Comparison of ENCODE assay signal across 1 cellular context in the genomic region with DNA sequence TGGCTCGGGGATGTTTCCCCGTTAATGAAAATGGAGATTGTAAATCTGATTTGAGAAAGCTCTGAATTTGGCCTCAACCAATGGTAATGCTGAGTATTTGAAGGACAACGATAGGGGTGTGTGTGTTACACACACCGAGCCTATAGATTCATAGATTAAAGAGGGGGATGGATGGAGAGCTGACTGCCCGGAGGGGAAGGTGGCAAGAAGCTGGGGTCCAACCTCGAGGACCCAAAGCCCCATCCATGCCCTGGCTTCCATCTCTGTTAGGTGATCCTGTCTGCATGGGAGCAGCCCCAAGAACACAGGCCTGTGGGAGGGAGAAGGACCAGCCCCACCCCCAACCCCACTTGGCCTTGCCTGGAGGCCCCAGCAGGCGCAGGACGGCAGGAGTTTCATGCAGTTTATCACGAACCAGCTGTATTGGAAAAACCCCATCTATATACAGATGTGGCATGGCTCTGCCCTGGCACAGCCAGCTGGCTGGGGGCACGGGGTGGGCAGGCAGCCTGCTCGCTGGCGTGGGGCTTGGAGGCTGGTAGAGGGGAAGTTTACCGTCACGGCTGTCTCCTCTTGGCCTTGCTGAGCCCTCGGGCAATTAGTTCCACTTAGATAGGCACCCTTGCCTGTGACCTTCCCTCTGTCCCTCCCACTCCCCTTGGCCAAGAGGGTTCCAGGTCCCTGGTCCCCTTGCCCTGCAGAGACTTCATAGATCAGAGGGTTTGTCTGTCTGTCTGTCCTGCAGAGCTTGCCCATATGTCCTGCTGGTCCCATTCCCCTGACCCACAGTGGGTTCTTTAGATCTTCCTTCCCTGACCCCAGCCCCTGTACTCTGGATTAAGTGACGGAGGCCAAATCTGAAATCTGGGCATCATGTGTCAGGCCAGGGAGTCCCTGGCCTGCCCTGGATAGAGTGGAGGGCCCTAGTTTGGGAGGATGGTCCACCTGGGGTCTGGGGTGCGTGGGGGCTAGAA.
TF ChIP-seq lines count a peak whose summit lies in the region.

No MANE protein-coding gene starts in this region.

TF ChIP-seq in GM12878, 131 proteins besides CTCF, POLR2A, EP300 and RAD21:
- TF ChIP-seq RAD51 (IDR thresholded peaks at IDR 0.05) (peak; percentile 25; the same call in 1 of the 2 replicates), YY1 (IDR thresholded peaks at IDR 0.05; ENCODE audit: low read depth, low read length) (no peak), MEF2A (IDR thresholded peaks at IDR 0.05; ENCODE audit: insufficient read depth, low read depth, low read length) (0 out of 2 replicates have a peak, but pooled peaks have one; percentile 5), IKZF1 (conservative IDR thresholded peaks at IDR 0.05) (peak; percentile 11; the same call in 1 of the 2 replicates), NR2F1 (conservative IDR thresholded peaks at IDR 0.05) (peak; percentile 39; the same call in 1 of the 2 replicates), HDAC2 (IDR thresholded peaks at IDR 0.05) (no peak)
- TF ChIP-seq, protein P1, sequence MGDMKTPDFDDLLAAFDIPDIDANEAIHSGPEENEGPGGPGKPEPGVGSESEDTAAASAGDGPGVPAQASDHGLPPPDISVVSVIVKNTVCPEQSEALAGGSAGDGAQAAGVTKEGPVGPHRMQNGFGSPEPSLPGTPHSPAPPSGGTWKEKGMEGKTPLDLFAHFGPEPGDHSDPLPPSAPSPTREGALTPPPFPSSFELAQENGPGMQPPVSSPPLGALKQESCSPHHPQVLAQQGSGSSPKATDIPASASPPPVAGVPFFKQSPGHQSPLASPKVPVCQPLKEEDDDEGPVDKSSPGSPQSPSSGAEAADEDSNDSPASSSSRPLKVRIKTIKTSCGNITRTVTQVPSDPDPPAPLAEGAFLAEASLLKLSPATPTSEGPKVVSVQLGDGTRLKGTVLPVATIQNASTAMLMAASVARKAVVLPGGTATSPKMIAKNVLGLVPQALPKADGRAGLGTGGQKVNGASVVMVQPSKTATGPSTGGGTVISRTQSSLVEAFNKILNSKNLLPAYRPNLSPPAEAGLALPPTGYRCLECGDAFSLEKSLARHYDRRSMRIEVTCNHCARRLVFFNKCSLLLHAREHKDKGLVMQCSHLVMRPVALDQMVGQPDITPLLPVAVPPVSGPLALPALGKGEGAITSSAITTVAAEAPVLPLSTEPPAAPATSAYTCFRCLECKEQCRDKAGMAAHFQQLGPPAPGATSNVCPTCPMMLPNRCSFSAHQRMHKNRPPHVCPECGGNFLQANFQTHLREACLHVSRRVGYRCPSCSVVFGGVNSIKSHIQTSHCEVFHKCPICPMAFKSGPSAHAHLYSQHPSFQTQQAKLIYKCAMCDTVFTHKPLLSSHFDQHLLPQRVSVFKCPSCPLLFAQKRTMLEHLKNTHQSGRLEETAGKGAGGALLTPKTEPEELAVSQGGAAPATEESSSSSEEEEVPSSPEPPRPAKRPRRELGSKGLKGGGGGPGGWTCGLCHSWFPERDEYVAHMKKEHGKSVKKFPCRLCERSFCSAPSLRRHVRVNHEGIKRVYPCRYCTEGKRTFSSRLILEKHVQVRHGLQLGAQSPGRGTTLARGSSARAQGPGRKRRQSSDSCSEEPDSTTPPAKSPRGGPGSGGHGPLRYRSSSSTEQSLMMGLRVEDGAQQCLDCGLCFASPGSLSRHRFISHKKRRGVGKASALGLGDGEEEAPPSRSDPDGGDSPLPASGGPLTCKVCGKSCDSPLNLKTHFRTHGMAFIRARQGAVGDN (IDR thresholded peaks at IDR 0.05) = peak; percentile 78
- TF ChIP-seq, protein P2, sequence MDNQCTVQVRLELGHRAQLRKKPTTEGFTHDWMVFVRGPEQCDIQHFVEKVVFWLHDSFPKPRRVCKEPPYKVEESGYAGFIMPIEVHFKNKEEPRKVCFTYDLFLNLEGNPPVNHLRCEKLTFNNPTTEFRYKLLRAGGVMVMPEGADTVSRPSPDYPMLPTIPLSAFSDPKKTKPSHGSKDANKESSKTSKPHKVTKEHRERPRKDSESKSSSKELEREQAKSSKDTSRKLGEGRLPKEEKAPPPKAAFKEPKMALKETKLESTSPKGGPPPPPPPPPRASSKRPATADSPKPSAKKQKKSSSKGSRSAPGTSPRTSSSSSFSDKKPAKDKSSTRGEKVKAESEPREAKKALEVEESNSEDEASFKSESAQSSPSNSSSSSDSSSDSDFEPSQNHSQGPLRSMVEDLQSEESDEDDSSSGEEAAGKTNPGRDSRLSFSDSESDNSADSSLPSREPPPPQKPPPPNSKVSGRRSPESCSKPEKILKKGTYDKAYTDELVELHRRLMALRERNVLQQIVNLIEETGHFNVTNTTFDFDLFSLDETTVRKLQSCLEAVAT (IDR thresholded peaks at IDR 0.05) = no peak
- TF ChIP-seq, protein P3, sequence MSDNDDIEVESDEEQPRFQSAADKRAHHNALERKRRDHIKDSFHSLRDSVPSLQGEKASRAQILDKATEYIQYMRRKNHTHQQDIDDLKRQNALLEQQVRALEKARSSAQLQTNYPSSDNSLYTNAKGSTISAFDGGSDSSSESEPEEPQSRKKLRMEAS (IDR thresholded peaks at IDR 0.05; ENCODE audit: low read depth, low read length) = 0 out of 2 replicates have a peak, but pooled peaks have one; percentile 26
